9 cellular contexts compared by ENCODE assay signal in the genomic region with DNA sequence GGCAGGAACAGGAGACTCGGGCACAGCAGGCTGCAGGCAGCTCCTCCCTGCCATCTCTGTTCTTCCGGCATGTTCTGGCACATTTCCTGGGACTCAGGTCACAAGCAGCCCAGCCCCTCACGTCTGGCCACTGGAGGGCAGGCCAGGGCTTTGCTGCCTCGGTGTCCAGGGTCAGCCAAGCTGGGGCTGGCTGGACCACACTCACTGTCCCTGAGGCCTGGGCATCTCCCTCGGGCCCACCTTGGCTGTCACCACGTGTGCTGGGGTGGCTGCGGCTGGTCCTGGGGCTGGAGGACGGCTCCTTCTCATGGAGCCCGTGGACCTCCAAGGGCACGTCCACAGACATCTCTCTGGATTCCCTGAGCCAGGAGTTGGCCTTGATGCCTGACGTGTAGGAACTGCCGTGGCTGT. TPM values are rescaled to one million over a fixed set of nuclear protein-coding genes. Genes with fewer than 3 reads are reported as not detected.
A peak's percentile ranks its signal among the peaks of the same experiment; 100 is the strongest.
DNase-seq lines count a peak whose midpoint lies in the region; ATAC-seq, FAIRE-seq and TF ChIP-seq lines count a peak whose summit lies in the region.
"Had no signal": no experiment of that assay in that cellular context is flagged by ENCODE, and none has a peak within 500 bp of the region (broad histone marks: within the 10 kb centered on the region; RNA-seq: fewer than 3 reads in every experiment).

No MANE protein-coding gene starts in this region.

- H3K9ac ChIP-seq in mammary epithelial cell (ENCODE audit: insufficient read depth, low read length): no peak overlapping the region

- intact Hi-C loops in mammary epithelial cell (cut with micrococcal nuclease): loop anchor here (2.0 kb wide), 1 partner anchor 824 kb away; no protein-coding TSS in a partner anchor

- H3K4me3 ChIP-seq in A549: no peak overlapping the region
- H3K4me3 ChIP-seq in mammary epithelial cell (replicated peaks in 1 of 3; ENCODE audit: insufficient read depth in 1 of 3, low read depth in 2 of 3, low read length in 3 of 3): no peak overlapping the region

- 75% methylated on average over 4 of the region's 12 CpGs for WGBS in A549 (ENCODE audit: missing lambda C conversion rate)
- 50% methylated on average over 10 of the region's 12 CpGs for WGBS in mammary epithelial cell (ENCODE audit: low coverage, missing lambda C conversion rate)

- CTCF ChIA-PET in A549 (lab: Yijun Ruan, JAX) (interaction anchor here (0.6 to 3.2 kb wide), 10 partner anchors 15 to 309 kb away, joined by 3 to 13 read pairs (median 4); no protein-coding TSS in a partner anchor), mammary epithelial cell (lab: Charles Lee; ENCODE audit: low non-redundant PET) (interaction anchor here (0.6 kb wide), 1 partner anchor 112 kb away, joined by 3 read pairs; no protein-coding TSS in a partner anchor)
- CTCF ChIA-PET in activated CD4-positive, alpha-beta memory T cell treated with anti-CD3 and anti-CD28 coated beads, Interleukin-2, amount 10 ng/mL, durations not matched to agents 7 days and 5 days (lab: Charles Lee): no interaction called here

- H3K9me3 ChIP-seq in A549: no peaks in the 10 kb centered on the region
- no peaks in the 10 kb centered on the region for H3K9me3 ChIP-seq in mammary epithelial cell (replicated peaks; ENCODE audit: insufficient read depth, low read length)

- peak overlapping the region; percentile 73 for H2AFZ ChIP-seq in mammary epithelial cell (ENCODE audit: low read depth, low read length)

- H3K27ac Mint-ChIP-seq in activated CD4-positive, alpha-beta memory T cell treated with anti-CD3 and anti-CD28 coated beads, Interleukin-2, amount 10 ng/mL, durations not matched to agents 7 days and 5 days: no peak overlapping the region

- H3K4me1 ChIP-seq in A549 (no peaks in the 10 kb centered on the region), mammary epithelial cell (ENCODE audit: insufficient read depth, low read length) (peaks cover 10% of the 10 kb centered on the region)

- in situ Hi-C loops in mammary epithelial cell (cut with MboI; ENCODE audit: low sequenced_read_pairs in 2 of 2): no loop called here

- H3K4me2 ChIP-seq in A549: no peak overlapping the region
- no peak overlapping the region for H3K4me2 ChIP-seq in mammary epithelial cell (ENCODE audit: insufficient read depth, low read depth, low read length)

- H3K27ac ChIP-seq in A549 (peak overlapping the region; percentile 51 to 68; a peak in 4 of 6 replicates), mammary epithelial cell (ENCODE audit: insufficient read depth, low read depth, low read length) (no peak overlapping the region)

- peak; percentile 13 to 57 for DNase-seq in A549 (ENCODE audit: low read depth in 1 of 2, low spot score in 1 of 2)
- peak; percentile 53 for DNase-seq in HT1080 (ENCODE audit: low read depth)
- DNase-seq in mammary epithelial cell: peak; percentile 3
- peak; percentile 61 for DNase-seq in left lobe of liver (ENCODE audit: low spot score)
- DNase-seq in ureter (ENCODE audit: low spot score): peak; percentile 83
- no peak for DNase-seq in activated CD4-positive, alpha-beta memory T cell treated with anti-CD3 and anti-CD28 coated beads, Interleukin-2, amount 10 ng/mL, durations not matched to agents 7 days and 5 days
- DNase-seq in NCI-H446 treated with DMSO at 0.1 percent for 48 hours (lab: John Stamatoyannopoulos, UW): no peak

- H3K36me3 Mint-ChIP-seq in activated CD4-positive, alpha-beta memory T cell treated with anti-CD3 and anti-CD28 coated beads, Interleukin-2, amount 10 ng/mL, durations not matched to agents 7 days and 5 days (ENCODE audit: low read depth): no peaks in the 10 kb centered on the region

- no peak overlapping the region for H3K4me3 Mint-ChIP-seq in activated CD4-positive, alpha-beta memory T cell treated with anti-CD3 and anti-CD28 coated beads, Interleukin-2, amount 10 ng/mL, durations not matched to agents 7 days and 5 days

- ATAC-seq in A549 (peak; percentile 52 to 85; a peak in 4 of 6 replicates), left lobe of liver (peak; percentile 76), GM21717 (IDR thresholded peaks at IDR 0.05; ENCODE audit: unreplicated experiment) (no peak)

- no peaks in the 10 kb centered on the region for H3K9me3 Mint-ChIP-seq in activated CD4-positive, alpha-beta memory T cell treated with anti-CD3 and anti-CD28 coated beads, Interleukin-2, amount 10 ng/mL, durations not matched to agents 7 days and 5 days

- no peak for TF ChIP-seq EP300 in A549 (IDR thresholded peaks at IDR 0.05)

- H3K79me2 ChIP-seq in mammary epithelial cell (ENCODE audit: insufficient read depth, low read length): no peaks in the 10 kb centered on the region

- no peak for TF ChIP-seq POLR2A in A549 (IDR thresholded peaks at IDR 0.05; ENCODE audit: low read length)

- no peaks in the 10 kb centered on the region for H3K36me3 ChIP-seq in mammary epithelial cell (ENCODE audit: insufficient read depth, low read length)

- TF ChIP-seq RAD21 in A549 (conservative IDR thresholded peaks at IDR 0.05 in 1 of 2, IDR thresholded peaks at IDR 0.05 in 1 of 2): peak; percentile 54

- no peaks in the 10 kb centered on the region for H3K27me3 ChIP-seq in mammary epithelial cell (ENCODE audit: insufficient read depth, low read length)

- POLR2A ChIA-PET in A549 (lab: Yijun Ruan, JAX): no interaction called here
- POLR2A ChIA-PET in activated CD4-positive, alpha-beta memory T cell treated with anti-CD3 and anti-CD28 coated beads, Interleukin-2, amount 10 ng/mL, durations not matched to agents 7 days and 5 days (lab: Charles Lee): no interaction called here

- TF ChIP-seq CTCF in A549 (IDR thresholded peaks at IDR 0.05) (peak; percentile 30), mammary epithelial cell (conservative IDR thresholded peaks at IDR 0.05 in 1 of 2, IDR thresholded peaks at IDR 0.05 in 1 of 2; ENCODE audit: extremely low read depth in 1 of 2, insufficient read depth in 1 of 2, low read depth in 1 of 2, low read length in 2 of 2) (peak; percentile 37 to 61)

- BruUV-seq in mammary epithelial cell (replicated peaks; lab: Mats Ljungman, UMichigan): no TSS peak

- H3K4me1 Mint-ChIP-seq in activated CD4-positive, alpha-beta memory T cell treated with anti-CD3 and anti-CD28 coated beads, Interleukin-2, amount 10 ng/mL, durations not matched to agents 7 days and 5 days: no peaks in the 10 kb centered on the region

- no peak for FAIRE-seq in A549 (lab: Jason Lieb, UNC)

- no peaks in the 10 kb centered on the region for H3K27me3 Mint-ChIP-seq in activated CD4-positive, alpha-beta memory T cell treated with anti-CD3 and anti-CD28 coated beads, Interleukin-2, amount 10 ng/mL, durations not matched to agents 7 days and 5 days

- dilution Hi-C loops in mammary epithelial cell (cut with HindIII; ENCODE audit: low sequenced_read_pairs): no loop called here

- H4K20me1 ChIP-seq in mammary epithelial cell (ENCODE audit: insufficient read depth, low read length): no peaks in the 10 kb centered on the region

TF ChIP-seq in A549, 52 proteins besides CTCF, POLR2A, EP300 and RAD21:
- peak; percentile 30; the same call in 2 of the 3 replicates for TF ChIP-seq SMC3 (IDR thresholded peaks at IDR 0.05)
- no peak for TF ChIP-seq CEBPB (IDR thresholded peaks at IDR 0.05)

RNA-seq across cellular contexts. Expression of a gene that starts 18.5 kb away (rescaled TPM):
- polyA plus RNA-seq in A549 (2011; rRNA removed) (not detected in 2 replicates), A549 (2017; fragmentation: RNase III; extraction: RNeasy Plus Mini Kit Qiagen cat#74134 plus additional on column Dnase treatment) (not detected in 3 replicates), mammary epithelial cell (0.01 TPM)
- polyA plus RNA-seq in A549 (2012; cell fraction: cytosol; rRNA removed): not detected in 2 replicates
- 0.01 TPM in 1 of 2 replicates, not detected in the other for polyA plus RNA-seq in A549 (2012; cell fraction: nucleus; rRNA removed)
- polyA minus RNA-seq in A549 (2011; rRNA and poly(A)+ RNA removed): not detected in 2 replicates
- not detected in 2 replicates for total RNA-seq in HT1080 (2014; rRNA removed; shearing (Covaris generic))
- not detected in 2 replicates for polyA plus RNA-seq in HT1080 (2015; cell fraction: cytosol; rRNA removed)
- polyA plus RNA-seq in HT1080 (2015; cell fraction: nucleus; rRNA removed): not detected in 2 replicates
- total RNA-seq in mammary epithelial cell (not detected), left lobe of liver (0.10 TPM), ureter (0.52 TPM)
- polyA minus RNA-seq in mammary epithelial cell: not detected
- not detected for total RNA-seq in activated CD4-positive, alpha-beta memory T cell treated with anti-CD3 and anti-CD28 coated beads, Interleukin-2, amount 10 ng/mL, durations not matched to agents 7 days and 5 days
- polyA plus RNA-seq: neural cell had no signal

Comparison
In these comparisons a context has a peak if more than half of its experiments do, and no peak if none do; other contexts are left out.
1. DNase-seq: peak in A549 (2 of 2), HT1080 (single experiment), mammary epithelial cell (single experiment), left lobe of liver (single experiment) and ureter (single experiment); none in activated CD4-positive, alpha-beta memory T cell treated with anti-CD3 and anti-CD28 coated beads, Interleukin-2, amount 10 ng/mL, durations not matched to agents 7 days and 5 days (single experiment) and NCI-H446 treated with DMSO at 0.1 percent for 48 hours (single experiment).